Comparison of ENCODE assay signal across 16 cellular contexts in genomic region chr7:123752534-123752933, GRCh38. TPM values are rescaled to one million over a fixed set of nuclear protein-coding genes. Genes with fewer than 3 reads are reported as not detected.
A peak's percentile ranks its signal among the peaks of the same experiment; 100 is the strongest.
DNase-seq lines count a peak whose midpoint lies in the region; ATAC-seq lines count a peak whose summit lies in the region.
"Had no signal": no experiment of that assay in that cellular context is flagged by ENCODE, and none has a peak within 500 bp of the region (broad histone marks: within the 10 kb centered on the region; RNA-seq: fewer than 3 reads in every experiment).

No MANE protein-coding gene starts in this region.

- no peak for ATAC-seq in activated naive CD4-positive, alpha-beta T cell treated with anti-CD3 and anti-CD28 coated beads, Interleukin-2, amount 50 U/mL, for 72 hours
- ATAC-seq in Right ventricle myocardium inferior, result no peak
- no peak for ATAC-seq in GM18861 (IDR thresholded peaks at IDR 0.05; ENCODE audit: unreplicated experiment)

- H3K4me2 ChIP-seq in mesendoderm (ENCODE audit: low read length), result no peak overlapping the region

- no peak overlapping the region for H2AK5ac ChIP-seq in mesendoderm (ENCODE audit: low read length)

- H3K27me3 Mint-ChIP-seq in activated naive CD4-positive, alpha-beta T cell treated with anti-CD3 and anti-CD28 coated beads, Interleukin-2, amount 50 U/mL, for 24 hours, result no peaks in the 10 kb centered on the region

- peaks cover 9% of the 10 kb centered on the region for H3K79me2 ChIP-seq in mesendoderm (ENCODE audit: control insufficient read depth, insufficient read depth, low read length)

- no peak for DNase-seq in activated naive CD4-positive, alpha-beta T cell treated with anti-CD3 and anti-CD28 coated beads, Interleukin-2, amount 50 U/mL, for 72 hours (ENCODE audit: low spot score in 2 of 2)
- DNase-seq in SK-N-MC (ENCODE audit: low read depth, low spot score) (no peak), mesendoderm (no peak), Right ventricle myocardium inferior (ENCODE audit: missing footprints) (no peak)
- no peak for DNase-seq in activated CD8-positive, alpha-beta memory T cell treated with anti-CD3 and anti-CD28 coated beads, Interleukin-2, amount 50 U/mL, for 4 hours
- DNase-seq: ACHN, AML-193, Caco-2, HCEC 1CT, KBM-7, NCI-H1048, NCI-H2081 treated with DMSO at 0.1 percent for 48 hours, NCI-H526 treated with DMSO at 0.1 percent for 48 hours, T-helper 1 cell had no signal

- no peak overlapping the region for H2BK120ac ChIP-seq in mesendoderm (ENCODE audit: low read depth, low read length)

- H3K18ac ChIP-seq in mesendoderm (ENCODE audit: low read length), result no peak overlapping the region

- intact Hi-C loops in Right ventricle myocardium inferior (cut with DNase I), result no loop called here

- no peak overlapping the region for H4K8ac ChIP-seq in mesendoderm (ENCODE audit: low read depth, low read length)

- H3K9me3 ChIP-seq in SK-N-MC (ENCODE audit: low read depth, low read length), result no peaks in the 10 kb centered on the region
- H3K9me3 ChIP-seq: Caco-2 had no signal

- H3K27ac ChIP-seq in SK-N-MC, result peak overlapping the region; percentile 95
- H3K27ac ChIP-seq in mesendoderm (ENCODE audit: low read depth, low read length), result no peak overlapping the region

- no peak overlapping the region for H3K23ac ChIP-seq in mesendoderm (ENCODE audit: low read length)

- H2BK15ac ChIP-seq in mesendoderm (replicated peaks; ENCODE audit: low read depth), result no peak overlapping the region

- H2BK5ac ChIP-seq in mesendoderm (ENCODE audit: low read length), result no peak overlapping the region

- H3K4me3 Mint-ChIP-seq in activated naive CD4-positive, alpha-beta T cell treated with anti-CD3 and anti-CD28 coated beads, Interleukin-2, amount 50 U/mL, for 24 hours, result no peak overlapping the region

- peak overlapping the region; percentile 31 for H3K56ac ChIP-seq in mesendoderm (ENCODE audit: low read length)

- H3K4ac ChIP-seq in mesendoderm (ENCODE audit: low read depth, low read length), result no peak overlapping the region

- H3K9me3 Mint-ChIP-seq in activated naive CD4-positive, alpha-beta T cell treated with anti-CD3 and anti-CD28 coated beads, Interleukin-2, amount 50 U/mL, for 24 hours, result no peaks in the 10 kb centered on the region
- H3K9me3 Mint-ChIP-seq in activated naive CD4-positive, alpha-beta T cell treated with anti-CD3 and anti-CD28 coated beads, Interleukin-2, amount 50 U/mL, for 72 hours, result no peaks in the 10 kb centered on the region

- H3K4me1 Mint-ChIP-seq in activated naive CD4-positive, alpha-beta T cell treated with anti-CD3 and anti-CD28 coated beads, Interleukin-2, amount 50 U/mL, for 24 hours, result peaks cover 54% of the 10 kb centered on the region

- H3K36me3 ChIP-seq in SK-N-MC (ENCODE audit: insufficient read depth, low read length) (no peaks in the 10 kb centered on the region), mesendoderm (ENCODE audit: control insufficient read depth, insufficient read depth, low read length) (no peaks in the 10 kb centered on the region)

- H3K4me1 ChIP-seq in mesendoderm (ENCODE audit: control insufficient read depth, low read depth, low read length), result no peaks in the 10 kb centered on the region

- H3K27ac Mint-ChIP-seq in activated naive CD4-positive, alpha-beta T cell treated with anti-CD3 and anti-CD28 coated beads, Interleukin-2, amount 50 U/mL, for 24 hours, result peak overlapping the region; percentile 90
- no peak overlapping the region for H3K27ac Mint-ChIP-seq in activated naive CD4-positive, alpha-beta T cell treated with anti-CD3 and anti-CD28 coated beads, Interleukin-2, amount 50 U/mL, for 72 hours

- H3K4me3 ChIP-seq in SK-N-MC (peak overlapping the region; percentile 90), mesendoderm (ENCODE audit: low read length) (no peak overlapping the region)

- no peaks in the 10 kb centered on the region for H3K36me3 Mint-ChIP-seq in activated naive CD4-positive, alpha-beta T cell treated with anti-CD3 and anti-CD28 coated beads, Interleukin-2, amount 50 U/mL, for 24 hours
- H3K36me3 Mint-ChIP-seq in activated naive CD4-positive, alpha-beta T cell treated with anti-CD3 and anti-CD28 coated beads, Interleukin-2, amount 50 U/mL, for 72 hours, result peaks cover 0 to 14% of the 10 kb centered on the region in 2 donors

- WGBS in mesendoderm (ENCODE audit: extremely low coverage, insufficient coverage, low lambda C conversion rate), result no CpG with 5 or more reads among the region's 3 CpGs

- no peaks in the 10 kb centered on the region for H3K79me1 ChIP-seq in mesendoderm (ENCODE audit: low read length)

- H4K5ac ChIP-seq in mesendoderm (ENCODE audit: low read length), result no peak overlapping the region

- peak overlapping the region; percentile 75 for H3K9ac ChIP-seq in SK-N-MC (ENCODE audit: insufficient read length)
- H3K9ac ChIP-seq in mesendoderm (ENCODE audit: low read length), result no peak overlapping the region

- no peaks in the 10 kb centered on the region for H3K27me3 ChIP-seq in mesendoderm (ENCODE audit: insufficient read depth, low read length, poor library complexity)

RNA-seq across cellular contexts. Expression of gene WASL, which starts 3.7 kb away (rescaled TPM):
- total RNA-seq in activated naive CD4-positive, alpha-beta T cell treated with anti-CD3 and anti-CD28 coated beads, Interleukin-2, amount 50 U/mL, for 72 hours, result 1 to 10 TPM; 5.3 to 7.8 TPM
- 28.2 TPM for polyA plus RNA-seq in mesendoderm (2013, experiment 1 of 2)
- 29.0 TPM for polyA plus RNA-seq in mesendoderm (2013, experiment 2 of 2)
- 28.4 TPM for total RNA-seq in Right ventricle myocardium inferior
